ENCODE assay signal across 10 cellular contexts in genomic region chr15:96336045-96336642, GRCh38. TPM values are rescaled to one million over a fixed set of nuclear protein-coding genes. Genes with fewer than 3 reads are reported as not detected.
A peak's percentile ranks its signal among the peaks of the same experiment; 100 is the strongest.
DNase-seq lines count a peak whose midpoint lies in the region; ATAC-seq, FAIRE-seq and TF ChIP-seq lines count a peak whose summit lies in the region.
"Had no signal": no experiment of that assay in that cellular context is flagged by ENCODE, and none has a peak within 500 bp of the region (broad histone marks: within the 10 kb centered on the region; RNA-seq: fewer than 3 reads in every experiment).

No MANE protein-coding gene starts in this region.

- WGBS in adrenal gland, 4 donors, result 5 to 10% (median 7%) methylated on average over 9 of the region's 9 CpGs
- 5 to 7% (median 6%) methylated on average over 9 of the region's 9 CpGs for WGBS in small intestine, 3 donors

- TF ChIP-seq CTCF in HCT116 (IDR thresholded peaks at IDR 0.05 in 2 of 3, conservative IDR thresholded peaks at IDR 0.05 in 1 of 3; ENCODE audit: borderline replicate concordance in 1 of 3, insufficient read depth in 1 of 3, low read depth in 2 of 3, low read length in 2 of 3), result no peak
- no peak for TF ChIP-seq CTCF in adrenal gland (IDR thresholded peaks at IDR 0.05)

- peaks cover 27 to 55% of the 10 kb centered on the region in 2 experiments for H3K36me3 ChIP-seq in HCT116 (ENCODE audit: control insufficient read depth in 1 of 2, insufficient read depth in 2 of 2, low read length in 2 of 2)
- peaks cover 0 to 43% of the 10 kb centered on the region in 2 donors for H3K36me3 ChIP-seq in adrenal gland (replicated peaks in 1 of 2)
- no peaks in the 10 kb centered on the region for H3K36me3 ChIP-seq in iPS-18a (ENCODE audit: control insufficient read depth, low read depth, low read length)
- H3K36me3 ChIP-seq in small intestine (ENCODE audit: control insufficient read depth in 2 of 2, insufficient read depth in 2 of 2, low read length in 2 of 2), result no peaks in the 10 kb centered on the region

- peaks cover 27% of the 10 kb centered on the region; the same call in 1 of the 2 replicates for H4K20me1 ChIP-seq in HCT116 (ENCODE audit: insufficient read depth)

- TF ChIP-seq RAD21 in HCT116 (IDR thresholded peaks at IDR 0.05; ENCODE audit: low read depth), result no peak

- DNase-seq in HCT116 (ENCODE audit: low read depth, low spot score) (no peak), adrenal gland (peak in 6 of 7 donors; percentile 13 to 60 (median 28)), small intestine (no peak), GM12891 (ENCODE audit: insufficient read length, low spot score) (no peak)
- DNase-seq: NCI-H2171 treated with DMSO at 0.1 percent for 48 hours had no signal

- H3K27me3 ChIP-seq in HCT116 (ENCODE audit: insufficient read depth, low read length) (no peaks in the 10 kb centered on the region), adrenal gland (no peaks in the 10 kb centered on the region), iPS-18a (ENCODE audit: control insufficient read depth, insufficient read depth, low read length) (peaks cover 93% of the 10 kb centered on the region), small intestine (ENCODE audit: control insufficient read depth in 2 of 2, insufficient read depth in 2 of 2, low read length in 2 of 2) (peaks cover 0 to 8% of the 10 kb centered on the region in 2 donors)

- POLR2A ChIA-PET in HCT116 (lab: Charles Lee), result no interaction called here

- H3K4me2 ChIP-seq in HCT116 (ENCODE audit: low read length), result peak overlapping the region; percentile 87

- H3K4me3 ChIP-seq in HCT116 (replicated peaks in 1 of 2; ENCODE audit: low read depth in 1 of 2, low read length in 2 of 2) (peak overlapping the region in 1 of 2 experiments; percentile 71; a peak in 1 of 4 replicates), adrenal gland (peak overlapping the region in 3 of 4 donors; percentile 48 to 91 (median 82)), iPS-18a (ENCODE audit: low read length) (peak overlapping the region; percentile 21), small intestine (ENCODE audit: low read depth in 1 of 2, low read length in 2 of 2) (peak overlapping the region; percentile 25 to 33)

- ATAC-seq in HCT116 (no peak), HG03097 (IDR thresholded peaks at IDR 0.05; ENCODE audit: low FRiP score, unreplicated experiment) (no peak), HG03439 (IDR thresholded peaks at IDR 0.05; ENCODE audit: unreplicated experiment) (no peak), GM18909 (IDR thresholded peaks at IDR 0.05; ENCODE audit: poor library complexity, unreplicated experiment) (no peak)

- BruUV-seq in HCT116 (replicated peaks; lab: Mats Ljungman, UMichigan), result no TSS peak

- no peaks in the 10 kb centered on the region for H3K9me2 ChIP-seq in HCT116 (ENCODE audit: insufficient read depth)

- FAIRE-seq in small intestine (lab: Jason Lieb, UNC) (no peak), GM12891 (lab: Jason Lieb, UNC) (no peak)
- FAIRE-seq: GM12892 had no signal

- H2AFZ ChIP-seq in HCT116 (ENCODE audit: low read depth, low read length, poor library complexity, severe bottlenecking), result no peak overlapping the region

- H3K79me2 ChIP-seq in HCT116 (ENCODE audit: insufficient read depth, low read length), result peaks cover 99% of the 10 kb centered on the region

- H3K9me3 ChIP-seq in HCT116 (ENCODE audit: control insufficient read depth in 1 of 2, insufficient read depth in 1 of 2, low read depth in 1 of 2, low read length in 2 of 2) (no peaks in the 10 kb centered on the region), adrenal gland (replicated peaks in 1 of 3) (no peaks in the 10 kb centered on the region), iPS-18a (ENCODE audit: control insufficient read depth, low read depth, low read length) (no peaks in the 10 kb centered on the region), small intestine (ENCODE audit: control insufficient read depth, low read depth) (no peaks in the 10 kb centered on the region)

- CTCF ChIA-PET in HCT116 (lab: Charles Lee), result interaction anchor here (0.7 to 2.4 kb wide), 2 partner anchors 9 to 153 kb away, joined by 3 to 5 read pairs; no protein-coding TSS in a partner anchor

- H3K4me1 ChIP-seq in HCT116 (ENCODE audit: control insufficient read depth in 1 of 2, insufficient read depth in 2 of 2, low read length in 2 of 2) (peaks cover 19 to 52% of the 10 kb centered on the region in 2 experiments; a peak in 3 of 4 replicates), adrenal gland (replicated peaks in 1 of 2) (peaks cover 15 to 26% of the 10 kb centered on the region in 2 donors), iPS-18a (ENCODE audit: control insufficient read depth, low read depth, low read length) (peaks cover 54% of the 10 kb centered on the region), small intestine (ENCODE audit: control insufficient read depth in 2 of 2, insufficient read depth in 1 of 2, low read depth in 1 of 2, low read length in 1 of 2) (peaks cover 5 to 7% of the 10 kb centered on the region in 2 donors)

- TF ChIP-seq POLR2A in HCT116 (IDR thresholded peaks at IDR 0.05; ENCODE audit: borderline replicate concordance, extremely low read depth, insufficient read depth, insufficient read length) (no peak), adrenal gland (IDR thresholded peaks at IDR 0.05) (peak in 1 of 2 donors; percentile 55), GM12891 (IDR thresholded peaks at IDR 0.05; ENCODE audit: low read depth, low read length) (no peak)

- RAD21 ChIA-PET in HCT116 (lab: Charles Lee; ENCODE audit: low non-redundant PET in 1 of 2, low total read pairs in 2 of 2, uncharacterized antibody in 2 of 2, unreplicated experiment in 2 of 2), result no interaction called here

- H3K27ac ChIP-seq in HCT116 (ENCODE audit: low read depth, low read length) (no peak overlapping the region), adrenal gland (peak overlapping the region; percentile 78 to 95 (median 94)), iPS-18a (ENCODE audit: low read length) (no peak overlapping the region), small intestine (ENCODE audit: low read depth in 1 of 2, low read length in 1 of 2) (peak overlapping the region; percentile 22 to 55)

- intact Hi-C loops in HCT116 (cut with micrococcal nuclease) (no loop called here), adrenal gland (cut with DNase I) (no loop called here)

- peak overlapping the region; percentile 11; the same call in 1 of the 2 replicates for H3K9ac ChIP-seq in HCT116 (ENCODE audit: low read length)
- no peak overlapping the region for H3K9ac ChIP-seq in iPS-18a (ENCODE audit: low read length)

TF ChIP-seq in HCT116, 20 proteins besides CTCF, POLR2A, EP300 and RAD21:
- TF ChIP-seq POLR2AphosphoS5 (IDR thresholded peaks at IDR 0.05; ENCODE audit: low read depth, low read length) (no peak), CEBPB (IDR thresholded peaks at IDR 0.05; ENCODE audit: low read depth) (no peak), ZFX (IDR thresholded peaks at IDR 0.05) (no peak), SP1 (IDR thresholded peaks at IDR 0.05; ENCODE audit: low read depth) (no peak), SIN3A (IDR thresholded peaks at IDR 0.05; ENCODE audit: low read depth) (no peak), TCF7L2 (IDR thresholded peaks at IDR 0.05; ENCODE audit: borderline replicate concordance, extremely low read depth, insufficient read depth, insufficient read length) (no peak), ELF1 (IDR thresholded peaks at IDR 0.05; ENCODE audit: borderline replicate concordance, low read depth) (no peak)
- TF ChIP-seq, protein P1, sequence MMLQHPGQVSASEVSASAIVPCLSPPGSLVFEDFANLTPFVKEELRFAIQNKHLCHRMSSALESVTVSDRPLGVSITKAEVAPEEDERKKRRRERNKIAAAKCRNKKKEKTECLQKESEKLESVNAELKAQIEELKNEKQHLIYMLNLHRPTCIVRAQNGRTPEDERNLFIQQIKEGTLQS (IDR thresholded peaks at IDR 0.05), result no peak

TF ChIP-seq in GM12891, 5 proteins besides CTCF, POLR2A, EP300 and RAD21:
- TF ChIP-seq POLR2AphosphoS5 (IDR thresholded peaks at IDR 0.05; ENCODE audit: low read depth, low read length), result no peak
- no peak for TF ChIP-seq POU2F2 (IDR thresholded peaks at IDR 0.05; ENCODE audit: low read depth, low read length)
- no peak for TF ChIP-seq TAF1 (IDR thresholded peaks at IDR 0.05; ENCODE audit: low read depth, low read length)
- no peak for TF ChIP-seq PAX5 (IDR thresholded peaks at IDR 0.05; ENCODE audit: insufficient read depth, low read length, severe bottlenecking)
- no peak for TF ChIP-seq SPI1 (IDR thresholded peaks at IDR 0.05; ENCODE audit: low read depth, low read length)

RNA-seq across cellular contexts. Expression of gene NR2F2, which starts 5.6 kb away (rescaled TPM):
- total RNA-seq in HCT116 (2021; ENCODE audit: unreplicated experiment) (61.4 TPM), adrenal gland (100 to 1,000 TPM in 2 of 8 donors, 10 to 100 TPM in 6; 22.3 to 113 (median 54.8) TPM)
- 26.9 and 28.0 TPM in 2 replicates for polyA plus RNA-seq in HCT116 (2012)
- polyA plus RNA-seq in adrenal gland (10 to 100 TPM; 27.3 to 67.9 (median 37.3) TPM), small intestine (10 to 100 TPM in 1 of 3 donors, 1 to 10 TPM in 2; 3.6 to 26.3 (median 4.9) TPM)
- 14.7 TPM for polyA plus RNA-seq in GM12891 (2012; ENCODE audit: low read depth, missing spikeins)

Comparison
In these comparisons a context has a peak if more than half of its experiments do, and no peak if none do; other contexts are left out.
1. DNase-seq: peak in adrenal gland (6 of 7); none in HCT116 (single experiment), small intestine (single experiment) and GM12891 (single experiment).
2. H3K27ac ChIP-seq: peak in adrenal gland (5 of 5) and small intestine (2 of 2); none in HCT116 (single experiment) and iPS-18a (single experiment).